In the genomic region with DNA sequence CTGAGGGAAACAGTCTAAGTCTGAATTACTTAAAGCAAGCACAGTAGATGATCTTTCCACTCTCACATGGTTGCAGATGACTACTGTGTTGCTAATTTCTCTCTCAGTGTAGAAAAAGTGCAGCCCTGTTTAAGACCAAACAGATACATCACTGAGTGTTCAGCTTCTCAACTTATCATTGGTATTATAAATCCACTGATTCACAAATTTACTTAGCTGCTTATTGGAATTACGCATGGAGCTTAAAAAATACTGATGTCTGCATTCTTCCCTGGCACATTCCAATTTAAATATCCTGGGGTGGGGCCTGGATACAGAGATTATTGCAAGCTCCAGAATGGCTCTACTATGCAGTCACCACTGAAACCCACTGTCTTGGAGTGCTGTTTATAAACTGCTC, we compare ENCODE assay signal across 18 cellular contexts.
DNase-seq lines count a peak whose midpoint lies in the region; ATAC-seq and TF ChIP-seq lines count a peak whose summit lies in the region.
"Had no signal": no experiment of that assay in that cellular context is flagged by ENCODE, and none has a peak within 500 bp of the region (broad histone marks: within the 10 kb centered on the region; RNA-seq: fewer than 3 reads in every experiment).

No MANE protein-coding gene starts in this region.

- ATAC-seq in SK-N-SH treated with all-trans-retinoic acid at 6 μM for 48 hours, result peak; percentile 79
- ATAC-seq: activated T-cell treated with anti-CD3 and anti-CD28 coated beads, Interleukin-2, amount 50 U/mL, for 72 hours had no signal

- H3K27me3 ChIP-seq in skeletal muscle satellite cell (ENCODE audit: control insufficient read depth, insufficient read depth, low read length), result no peaks in the 10 kb centered on the region
- H3K27me3 ChIP-seq: sigmoid colon had no signal

- peak overlapping the region; percentile 49 for H3K4me2 ChIP-seq in skeletal muscle satellite cell (ENCODE audit: low read length)

- peaks cover 10% of the 10 kb centered on the region; the same call in 1 of the 2 replicates for H3K36me3 Mint-ChIP-seq in HFFc6 (ENCODE audit: low read depth)
- no peaks in the 10 kb centered on the region for H3K36me3 Mint-ChIP-seq in T-helper 2 cell treated with Interferon-gamma antibody and Interleukin-4, amounts not matched to agents 5 μg/mL and 100 μg/mL, for 36 hours (ENCODE audit: low read depth)
- H3K36me3 Mint-ChIP-seq in activated naive CD4-positive, alpha-beta T cell treated with anti-CD3 and anti-CD28 coated beads for 36 hours (ENCODE audit: low read depth), result no peaks in the 10 kb centered on the region
- H3K36me3 Mint-ChIP-seq: CD4-positive, alpha-beta memory T cell had no signal

- H3K27ac Mint-ChIP-seq in HFFc6, result peak overlapping the region; percentile 88
- no peak overlapping the region for H3K27ac Mint-ChIP-seq in T-helper 2 cell treated with Interferon-gamma antibody and Interleukin-4, amounts not matched to agents 5 μg/mL and 100 μg/mL, for 36 hours
- H3K27ac Mint-ChIP-seq in activated naive CD4-positive, alpha-beta T cell treated with anti-CD3 and anti-CD28 coated beads for 36 hours, result no peak overlapping the region
- H3K27ac Mint-ChIP-seq: activated CD4-positive, alpha-beta T cell treated with anti-CD3 and anti-CD28 coated beads, Interleukin-2, amount 10 ng/mL, durations not matched to agents 24 days and 14 days; activated T-cell treated with anti-CD3 and anti-CD28 coated beads, Interleukin-2, amount 50 U/mL, for 72 hours; CD4-positive, alpha-beta memory T cell; nephron progenitor cell had no signal

- no peaks in the 10 kb centered on the region for H3K27me3 Mint-ChIP-seq in HFFc6 (ENCODE audit: insufficient read depth)
- no peaks in the 10 kb centered on the region for H3K27me3 Mint-ChIP-seq in T-helper 2 cell treated with Interferon-gamma antibody and Interleukin-4, amounts not matched to agents 5 μg/mL and 100 μg/mL, for 36 hours (ENCODE audit: low read depth)
- H3K27me3 Mint-ChIP-seq in activated naive CD4-positive, alpha-beta T cell treated with anti-CD3 and anti-CD28 coated beads for 36 hours (ENCODE audit: low read depth), result no peaks in the 10 kb centered on the region
- H3K27me3 Mint-ChIP-seq: activated CD4-positive, alpha-beta T cell treated with anti-CD3 and anti-CD28 coated beads, Interleukin-2, amount 10 ng/mL, durations not matched to agents 24 days and 14 days; CD4-positive, alpha-beta memory T cell had no signal

- no peaks in the 10 kb centered on the region for H3K9me3 Mint-ChIP-seq in HFFc6
- peaks cover 3% of the 10 kb centered on the region for H3K9me3 Mint-ChIP-seq in T-helper 2 cell treated with Interferon-gamma antibody and Interleukin-4, amounts not matched to agents 5 μg/mL and 100 μg/mL, for 36 hours
- no peaks in the 10 kb centered on the region for H3K9me3 Mint-ChIP-seq in activated naive CD4-positive, alpha-beta T cell treated with anti-CD3 and anti-CD28 coated beads for 36 hours
- H3K9me3 Mint-ChIP-seq: activated CD4-positive, alpha-beta T cell treated with anti-CD3 and anti-CD28 coated beads, Interleukin-2, amount 10 ng/mL, durations not matched to agents 24 days and 14 days; nephron progenitor cell had no signal

- peak overlapping the region; percentile 61 for H3K9ac ChIP-seq in skeletal muscle satellite cell (ENCODE audit: low read depth, low read length)

- peaks cover 68% of the 10 kb centered on the region for H3K4me1 Mint-ChIP-seq in HFFc6 (ENCODE audit: low read depth)
- no peaks in the 10 kb centered on the region for H3K4me1 Mint-ChIP-seq in T-helper 2 cell treated with Interferon-gamma antibody and Interleukin-4, amounts not matched to agents 5 μg/mL and 100 μg/mL, for 36 hours (ENCODE audit: low read depth)
- no peaks in the 10 kb centered on the region for H3K4me1 Mint-ChIP-seq in activated naive CD4-positive, alpha-beta T cell treated with anti-CD3 and anti-CD28 coated beads for 36 hours (ENCODE audit: low read depth)
- H3K4me1 Mint-ChIP-seq: activated CD4-positive, alpha-beta T cell treated with anti-CD3 and anti-CD28 coated beads, Interleukin-2, amount 10 ng/mL, durations not matched to agents 24 days and 14 days; CD4-positive, alpha-beta memory T cell; nephron progenitor cell had no signal

- TF ChIP-seq CTCF in HFFc6 (IDR thresholded peaks at IDR 0.05) (no peak), fibroblast of the aortic adventitia (IDR thresholded peaks at IDR 0.05; ENCODE audit: insufficient read depth, low read length) (no peak)

- H3K4me3 ChIP-seq in fibroblast of the aortic adventitia (ENCODE audit: low read depth, low read length) (no peak overlapping the region), skeletal muscle satellite cell (ENCODE audit: low read length) (no peak overlapping the region)
- H3K4me3 ChIP-seq: HAP-1, sigmoid colon had no signal

- no peaks in the 10 kb centered on the region for H3K36me3 ChIP-seq in skeletal muscle satellite cell (ENCODE audit: insufficient read depth, low read length)
- H3K36me3 ChIP-seq: HAP-1, sigmoid colon had no signal

- intact Hi-C loops in activated naive CD4-positive, alpha-beta T cell treated with anti-CD3 and anti-CD28 coated beads for 36 hours (cut with micrococcal nuclease), result no loop called here

- CTCF ChIA-PET in activated naive CD4-positive, alpha-beta T cell treated with anti-CD3 and anti-CD28 coated beads for 36 hours (lab: Charles Lee), result interaction anchor here (0.6 kb wide), 1 partner anchor 101 kb away, joined by 7 read pairs; no protein-coding TSS in a partner anchor

- no peaks in the 10 kb centered on the region for H3K9me3 ChIP-seq in skeletal muscle satellite cell (replicated peaks; ENCODE audit: low read length)
- H3K9me3 ChIP-seq: HAP-1, sigmoid colon had no signal

- H3K4me1 ChIP-seq in skeletal muscle satellite cell (ENCODE audit: control insufficient read depth, insufficient read depth, low read length), result peaks cover 28% of the 10 kb centered on the region
- H3K4me1 ChIP-seq: sigmoid colon had no signal

- peak; percentile 76 for DNase-seq in HFFc6
- DNase-seq in fibroblast of the aortic adventitia (ENCODE audit: low read depth), result peak; percentile 59
- no peak for DNase-seq in T-helper 2 cell treated with Interferon-gamma antibody and Interleukin-4, amounts not matched to agents 5 μg/mL and 100 μg/mL, for 36 hours (ENCODE audit: low spot score)
- no peak for DNase-seq in activated effector memory CD4-positive, alpha-beta T cell treated with anti-CD3 and anti-CD28 coated beads, Interleukin-2, amount 50 U/mL, for 16 hours
- DNase-seq in activated naive CD4-positive, alpha-beta T cell treated with anti-CD3 and anti-CD28 coated beads for 36 hours, result no peak
- DNase-seq: activated CD4-positive, alpha-beta T cell treated with anti-CD3 and anti-CD28 coated beads, Interleukin-2, amount 10 ng/mL, durations not matched to agents 24 days and 14 days; activated T-cell treated with anti-CD3 and anti-CD28 coated beads, Interleukin-2, amount 50 U/mL, for 72 hours; CD4-positive, alpha-beta memory T cell; hypothalamus; NCI-H1694 treated with DMSO at 0.1 percent for 48 hours; NCI-H524 treated with DMSO at 0.1 percent for 48 hours; nephron progenitor cell; sigmoid colon; stimulated activated naive CD4-positive, alpha-beta T cell; T-helper 9 cell had no signal

- H3K4me3 Mint-ChIP-seq in HFFc6, result peak overlapping the region; percentile 52
- no peak overlapping the region for H3K4me3 Mint-ChIP-seq in T-helper 2 cell treated with Interferon-gamma antibody and Interleukin-4, amounts not matched to agents 5 μg/mL and 100 μg/mL, for 36 hours
- H3K4me3 Mint-ChIP-seq in activated naive CD4-positive, alpha-beta T cell treated with anti-CD3 and anti-CD28 coated beads for 36 hours, result no peak overlapping the region
- H3K4me3 Mint-ChIP-seq: activated CD4-positive, alpha-beta T cell treated with anti-CD3 and anti-CD28 coated beads, Interleukin-2, amount 10 ng/mL, durations not matched to agents 24 days and 14 days; activated T-cell treated with anti-CD3 and anti-CD28 coated beads, Interleukin-2, amount 50 U/mL, for 72 hours; CD4-positive, alpha-beta memory T cell; nephron progenitor cell had no signal

TF ChIP-seq in SK-N-SH treated with all-trans-retinoic acid at 6 μM for 48 hours, 23 proteins besides CTCF, POLR2A, EP300 and RAD21 (continues in another document):
- TF ChIP-seq ARNTL (CRISPR knock-in tag; IDR thresholded peaks at IDR 0.05; ENCODE audit: borderline replicate concordance, low read depth), result no peak
- TF ChIP-seq PPARA (CRISPR knock-in tag; IDR thresholded peaks at IDR 0.05; ENCODE audit: borderline replicate concordance), result no peak
- TF ChIP-seq, protein P1, sequence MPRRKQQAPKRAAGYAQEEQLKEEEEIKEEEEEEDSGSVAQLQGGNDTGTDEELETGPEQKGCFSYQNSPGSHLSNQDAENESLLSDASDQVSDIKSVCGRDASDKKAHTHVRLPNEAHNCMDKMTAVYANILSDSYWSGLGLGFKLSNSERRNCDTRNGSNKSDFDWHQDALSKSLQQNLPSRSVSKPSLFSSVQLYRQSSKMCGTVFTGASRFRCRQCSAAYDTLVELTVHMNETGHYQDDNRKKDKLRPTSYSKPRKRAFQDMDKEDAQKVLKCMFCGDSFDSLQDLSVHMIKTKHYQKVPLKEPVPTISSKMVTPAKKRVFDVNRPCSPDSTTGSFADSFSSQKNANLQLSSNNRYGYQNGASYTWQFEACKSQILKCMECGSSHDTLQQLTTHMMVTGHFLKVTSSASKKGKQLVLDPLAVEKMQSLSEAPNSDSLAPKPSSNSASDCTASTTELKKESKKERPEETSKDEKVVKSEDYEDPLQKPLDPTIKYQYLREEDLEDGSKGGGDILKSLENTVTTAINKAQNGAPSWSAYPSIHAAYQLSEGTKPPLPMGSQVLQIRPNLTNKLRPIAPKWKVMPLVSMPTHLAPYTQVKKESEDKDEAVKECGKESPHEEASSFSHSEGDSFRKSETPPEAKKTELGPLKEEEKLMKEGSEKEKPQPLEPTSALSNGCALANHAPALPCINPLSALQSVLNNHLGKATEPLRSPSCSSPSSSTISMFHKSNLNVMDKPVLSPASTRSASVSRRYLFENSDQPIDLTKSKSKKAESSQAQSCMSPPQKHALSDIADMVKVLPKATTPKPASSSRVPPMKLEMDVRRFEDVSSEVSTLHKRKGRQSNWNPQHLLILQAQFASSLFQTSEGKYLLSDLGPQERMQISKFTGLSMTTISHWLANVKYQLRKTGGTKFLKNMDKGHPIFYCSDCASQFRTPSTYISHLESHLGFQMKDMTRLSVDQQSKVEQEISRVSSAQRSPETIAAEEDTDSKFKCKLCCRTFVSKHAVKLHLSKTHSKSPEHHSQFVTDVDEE (CRISPR knock-in tag; IDR thresholded peaks at IDR 0.05), result no peak

Comparison
In these comparisons a context has a peak if more than half of its experiments do, and no peak if none do; other contexts are left out.
1. DNase-seq: peak in HFFc6 (single experiment) and fibroblast of the aortic adventitia (single experiment); none in T-helper 2 cell treated with Interferon-gamma antibody and Interleukin-4, amounts not matched to agents 5 μg/mL and 100 μg/mL, for 36 hours (single experiment), activated effector memory CD4-positive, alpha-beta T cell treated with anti-CD3 and anti-CD28 coated beads, Interleukin-2, amount 50 U/mL, for 16 hours (single experiment) and activated naive CD4-positive, alpha-beta T cell treated with anti-CD3 and anti-CD28 coated beads for 36 hours (single experiment).